Comparison of ENCODE assay signal across 8 cellular contexts in genomic region chr7:148503900-148504487, GRCh38.
DNase-seq lines count a peak whose midpoint lies in the region; TF ChIP-seq lines count a peak whose summit lies in the region.

No MANE protein-coding gene starts in this region.

- no peaks in the 10 kb centered on the region for H3K36me3 ChIP-seq in H7 (replicated peaks; ENCODE audit: control insufficient read depth, insufficient read depth, low read length)

- no peak overlapping the region for H3K4me3 ChIP-seq in H7 (ENCODE audit: insufficient read depth, low read depth, low read length)

- no peaks in the 10 kb centered on the region for H3K27me3 ChIP-seq in H7 (ENCODE audit: control insufficient read depth, insufficient read depth, low read length)

- DNase-seq in GM10248 (ENCODE audit: extremely low spot score) (peak; percentile 29), NCI-H526 (lab: John Stamatoyannopoulos, UW) (peak; percentile 20 to 59), chondrocyte (ENCODE audit: low spot score) (no peak), nephron progenitor cell (no peak), H7 (no peak)
- DNase-seq in activated T-cell treated with anti-CD3 and anti-CD28 coated beads, Interleukin-2, amount 50 U/mL, for 48 hours: no peak
- DNase-seq in activated naive CD8-positive, alpha-beta T cell treated with anti-CD3 and anti-CD28 coated beads for 36 hours: no peak

- H3K27me3 Mint-ChIP-seq in chondrocyte (ENCODE audit: low read depth) (peaks cover 9% of the 10 kb centered on the region), nephron progenitor cell (ENCODE audit: low read depth, poor library complexity) (peaks cover 5% of the 10 kb centered on the region)
- H3K27me3 Mint-ChIP-seq in activated naive CD8-positive, alpha-beta T cell treated with anti-CD3 and anti-CD28 coated beads for 36 hours: peaks cover 20% of the 10 kb centered on the region

- H3K27ac Mint-ChIP-seq in chondrocyte (ENCODE audit: unreplicated experiment) (no peak overlapping the region), nephron progenitor cell (no peak overlapping the region)
- no peak overlapping the region for H3K27ac Mint-ChIP-seq in activated naive CD8-positive, alpha-beta T cell treated with anti-CD3 and anti-CD28 coated beads for 36 hours

- CTCF ChIA-PET in GM10248 (lab: Yijun Ruan, JAX): interaction anchor here (1.0 to 3.2 kb wide), 9 partner anchors 8 to 562 kb away, joined by 3 to 24 read pairs (median 5); no protein-coding TSS in a partner anchor

- H3K4me1 Mint-ChIP-seq in chondrocyte (ENCODE audit: low read depth) (peaks cover 10% of the 10 kb centered on the region), nephron progenitor cell (peaks cover 36% of the 10 kb centered on the region)
- peaks cover 17% of the 10 kb centered on the region for H3K4me1 Mint-ChIP-seq in activated naive CD8-positive, alpha-beta T cell treated with anti-CD3 and anti-CD28 coated beads for 36 hours

- POLR2A ChIA-PET in GM10248 (lab: Yijun Ruan, JAX): no interaction called here

- H3K36me3 Mint-ChIP-seq in chondrocyte (ENCODE audit: low read depth) (no peaks in the 10 kb centered on the region), nephron progenitor cell (ENCODE audit: low read depth) (no peaks in the 10 kb centered on the region)
- no peaks in the 10 kb centered on the region for H3K36me3 Mint-ChIP-seq in activated naive CD8-positive, alpha-beta T cell treated with anti-CD3 and anti-CD28 coated beads for 36 hours

- no peaks in the 10 kb centered on the region for H3K9me3 Mint-ChIP-seq in chondrocyte (ENCODE audit: low read depth)
- H3K9me3 Mint-ChIP-seq in nephron progenitor cell: no peaks in the 10 kb centered on the region
- H3K9me3 Mint-ChIP-seq in activated naive CD8-positive, alpha-beta T cell treated with anti-CD3 and anti-CD28 coated beads for 36 hours: no peaks in the 10 kb centered on the region

- TF ChIP-seq CTCF in 22Rv1 (IDR thresholded peaks at IDR 0.05) (peak; percentile 95), GM10248 (IDR thresholded peaks at IDR 0.05; ENCODE audit: control extremely low read depth, extremely low read depth, low read depth, missing control alignments) (peak; percentile 77), chondrocyte (IDR thresholded peaks at IDR 0.05) (peak; percentile 97), nephron progenitor cell (IDR thresholded peaks at IDR 0.05) (peak; percentile 74)

- H3K27ac ChIP-seq in 22Rv1: no peak overlapping the region

- H3K4me3 Mint-ChIP-seq in chondrocyte (ENCODE audit: unreplicated experiment) (no peak overlapping the region), nephron progenitor cell (no peak overlapping the region)
- H3K4me3 Mint-ChIP-seq in activated naive CD8-positive, alpha-beta T cell treated with anti-CD3 and anti-CD28 coated beads for 36 hours: no peak overlapping the region

Comparison
In these comparisons a context has a peak if more than half of its experiments do, and no peak if none do; other contexts are left out.
1. DNase-seq: peak in GM10248 (single experiment) and NCI-H526 (2 of 2); none in chondrocyte (single experiment), nephron progenitor cell (single experiment), activated T-cell treated with anti-CD3 and anti-CD28 coated beads, Interleukin-2, amount 50 U/mL, for 48 hours (0 of 2), H7 (single experiment) and activated naive CD8-positive, alpha-beta T cell treated with anti-CD3 and anti-CD28 coated beads for 36 hours (single experiment).
2. Peak in every context shown above with its lines, with median percentiles within 50 percentile points of each other: CTCF ChIP-seq.